24 cellular contexts compared by ENCODE assay signal in genomic region chr2:186841940-186842339, GRCh38. TPM values are rescaled to one million over a fixed set of nuclear protein-coding genes. Genes with fewer than 3 reads are reported as not detected.
DNase-seq lines count a peak whose midpoint lies in the region; ATAC-seq and TF ChIP-seq lines count a peak whose summit lies in the region.
"Had no signal": no experiment of that assay in that cellular context is flagged by ENCODE, and none has a peak within 500 bp of the region (broad histone marks: within the 10 kb centered on the region; RNA-seq: fewer than 3 reads in every experiment).

No MANE protein-coding gene starts in this region.

- peaks cover 2% of the 10 kb centered on the region for H3K27me3 Mint-ChIP-seq in activated CD4-positive, alpha-beta T cell treated with anti-CD3 and anti-CD28 coated beads, Interleukin-2, amount 10 ng/mL, durations not matched to agents 24 days and 14 days
- H3K27me3 Mint-ChIP-seq: activated B cell treated with CpG ODN at 0.5 μM for 24 hours had no signal

- no peak for ATAC-seq in psoas muscle
- no peak for ATAC-seq in HG03354 (IDR thresholded peaks at IDR 0.05; ENCODE audit: poor library complexity, severe bottlenecking, unreplicated experiment)
- no peak for ATAC-seq in HG03378 (IDR thresholded peaks at IDR 0.05; ENCODE audit: unreplicated experiment)
- ATAC-seq: naive thymus-derived CD8-positive, alpha-beta T cell had no signal

- TF ChIP-seq EP300 in Ishikawa (IDR thresholded peaks at IDR 0.05; ENCODE audit: borderline replicate concordance), result no peak

- H3K27me3 ChIP-seq in BJ (ENCODE audit: control insufficient read depth, insufficient read depth, low read length) (no peaks in the 10 kb centered on the region), psoas muscle (ENCODE audit: insufficient read depth in 3 of 3, low read length in 2 of 3) (no peaks in the 10 kb centered on the region)
- H3K27me3 ChIP-seq: BLaER1, spleen had no signal

- no peaks in the 10 kb centered on the region for H3K4me1 ChIP-seq in psoas muscle
- H3K4me1 ChIP-seq: BLaER1, spleen had no signal

- H3K36me3 ChIP-seq in BJ (ENCODE audit: control insufficient read depth, insufficient read depth, low read length) (no peaks in the 10 kb centered on the region), psoas muscle (ENCODE audit: insufficient read depth in 1 of 2, low read depth in 1 of 2) (no peaks in the 10 kb centered on the region)
- H3K36me3 ChIP-seq: BLaER1, spleen, thoracic aorta had no signal

- intact Hi-C loops in activated CD4-positive, alpha-beta T cell treated with anti-CD3 and anti-CD28 coated beads, Interleukin-2, amount 10 ng/mL, durations not matched to agents 24 days and 14 days (cut with micrococcal nuclease), result no loop called here
- intact Hi-C loops in psoas muscle (cut with DNase I), result no loop called here

- DNase-seq in BJ (ENCODE audit: low read depth) (peak; percentile 59), astrocyte of the hippocampus (ENCODE audit: low read depth, low spot score) (peak; percentile 23), myocyte (ENCODE audit: low read depth) (peak; percentile 32), psoas muscle (no peak)
- DNase-seq in activated CD4-positive, alpha-beta T cell treated with anti-CD3 and anti-CD28 coated beads, Interleukin-2, amount 10 ng/mL, durations not matched to agents 24 days and 14 days, result no peak
- DNase-seq: activated B cell treated with CpG ODN at 0.5 μM for 24 hours; activated CD8-positive, alpha-beta memory T cell treated with anti-CD3 and anti-CD28 coated beads for 24 hours; amygdala; head of caudate nucleus; naive thymus-derived CD8-positive, alpha-beta T cell; NCI-H1436 treated with DMSO at 0.1 percent for 48 hours; RPMI8226; spleen; T-helper 1 cell had no signal

- H3K4me3 ChIP-seq in BJ (ENCODE audit: low read depth, low read length), result no peak overlapping the region
- H3K4me3 ChIP-seq in psoas muscle, result no peak overlapping the region
- H3K4me3 ChIP-seq: BLaER1, spleen, thoracic aorta had no signal

- no peak overlapping the region for H3K4me3 Mint-ChIP-seq in activated CD4-positive, alpha-beta T cell treated with anti-CD3 and anti-CD28 coated beads, Interleukin-2, amount 10 ng/mL, durations not matched to agents 24 days and 14 days
- H3K4me3 Mint-ChIP-seq: activated B cell treated with CpG ODN at 0.5 μM for 24 hours; naive thymus-derived CD8-positive, alpha-beta T cell had no signal

- no peaks in the 10 kb centered on the region for H3K9me3 Mint-ChIP-seq in activated CD4-positive, alpha-beta T cell treated with anti-CD3 and anti-CD28 coated beads, Interleukin-2, amount 10 ng/mL, durations not matched to agents 24 days and 14 days
- H3K9me3 Mint-ChIP-seq: activated B cell treated with CpG ODN at 0.5 μM for 24 hours had no signal

- no peak for TF ChIP-seq CTCF in BJ (IDR thresholded peaks at IDR 0.05; ENCODE audit: insufficient read depth, low read depth, low read length)
- TF ChIP-seq CTCF in psoas muscle (IDR thresholded peaks at IDR 0.05), result no peak

- no peak overlapping the region for H3K27ac Mint-ChIP-seq in activated CD4-positive, alpha-beta T cell treated with anti-CD3 and anti-CD28 coated beads, Interleukin-2, amount 10 ng/mL, durations not matched to agents 24 days and 14 days
- H3K27ac Mint-ChIP-seq: activated B cell treated with CpG ODN at 0.5 μM for 24 hours; naive thymus-derived CD8-positive, alpha-beta T cell had no signal

- no peaks in the 10 kb centered on the region for H3K36me3 Mint-ChIP-seq in activated CD4-positive, alpha-beta T cell treated with anti-CD3 and anti-CD28 coated beads, Interleukin-2, amount 10 ng/mL, durations not matched to agents 24 days and 14 days (ENCODE audit: low read depth)
- H3K36me3 Mint-ChIP-seq: naive thymus-derived CD8-positive, alpha-beta T cell had no signal

- 38 to 45% (median 44%) methylated on average over 3 of the region's 3 CpGs for WGBS in psoas muscle, 3 donors

- H3K27ac ChIP-seq in psoas muscle, result no peak overlapping the region
- H3K27ac ChIP-seq: BLaER1, spleen, thoracic aorta had no signal

- TF ChIP-seq RAD21 in Ishikawa (IDR thresholded peaks at IDR 0.05; ENCODE audit: low read depth), result no peak

- H3K9me3 ChIP-seq in psoas muscle, result no peaks in the 10 kb centered on the region
- H3K9me3 ChIP-seq: BLaER1, spleen, thoracic aorta had no signal

- CTCF ChIA-PET in BJ (lab: Yijun Ruan, JAX), result no interaction called here

- no peaks in the 10 kb centered on the region for H3K4me1 Mint-ChIP-seq in activated CD4-positive, alpha-beta T cell treated with anti-CD3 and anti-CD28 coated beads, Interleukin-2, amount 10 ng/mL, durations not matched to agents 24 days and 14 days
- H3K4me1 Mint-ChIP-seq: activated B cell treated with CpG ODN at 0.5 μM for 24 hours; naive thymus-derived CD8-positive, alpha-beta T cell had no signal

- POLR2A ChIA-PET in BJ (lab: Charles Lee), result no interaction called here

TF ChIP-seq in Ishikawa, 13 proteins besides CTCF, POLR2A, EP300 and RAD21:
- TF ChIP-seq TCF12 (IDR thresholded peaks at IDR 0.05; ENCODE audit: low read depth), result no peak
- TF ChIP-seq TEAD4 (IDR thresholded peaks at IDR 0.05), result peak; percentile 78
- no peak for TF ChIP-seq CEBPB (IDR thresholded peaks at IDR 0.05)
- TF ChIP-seq TAF1 (IDR thresholded peaks at IDR 0.05; ENCODE audit: low read depth), result no peak

RNA-seq across cellular contexts. Expression of gene ZSWIM2, which starts 7.0 kb away (rescaled TPM):
- polyA plus RNA-seq in BJ (2011; rRNA removed) (0.04 and 0.05 TPM in 2 replicates), psoas muscle (not detected)
- not detected in 2 replicates for polyA minus RNA-seq in BJ (2011; rRNA and poly(A)+ RNA removed)
- total RNA-seq in myocyte (0.16 TPM in 1 of 2 replicates, not detected in the other), psoas muscle (not detected)
- polyA plus RNA-seq in myocyte (2012), result 0.08 TPM
- total RNA-seq in activated CD4-positive, alpha-beta T cell treated with anti-CD3 and anti-CD28 coated beads, Interleukin-2, amount 10 ng/mL, durations not matched to agents 24 days and 14 days, result not detected in 2 replicates
- total RNA-seq: activated B cell treated with CpG ODN at 0.5 μM for 24 hours; endothelial cell of umbilical vein; H1; HT1080; lung microvascular endothelial cell; naive thymus-derived CD8-positive, alpha-beta T cell; posterior vena cava; spleen; thoracic aorta had no signal
- polyA plus RNA-seq: endothelial cell of umbilical vein; H1; naive thymus-derived CD8-positive, alpha-beta T cell; spleen had no signal

Comparison
In these comparisons a context has a peak if more than half of its experiments do, and no peak if none do; other contexts are left out.
1. DNase-seq: peak in BJ (single experiment), astrocyte of the hippocampus (single experiment) and myocyte (single experiment); none in activated CD4-positive, alpha-beta T cell treated with anti-CD3 and anti-CD28 coated beads, Interleukin-2, amount 10 ng/mL, durations not matched to agents 24 days and 14 days (single experiment) and psoas muscle (0 of 2).